Comparison of ENCODE assay signal across 14 cellular contexts in genomic region chr5:116759860-116760644, GRCh38.
DNase-seq lines count a peak whose midpoint lies in the region; FAIRE-seq and TF ChIP-seq lines count a peak whose summit lies in the region.
"Had no signal": no experiment of that assay in that cellular context is flagged by ENCODE, and none has a peak within 500 bp of the region (broad histone marks: within the 10 kb centered on the region; RNA-seq: fewer than 3 reads in every experiment).

No MANE protein-coding gene starts in this region.

- H3K27me3 ChIP-seq in H1 (replicated peaks in 1 of 4; ENCODE audit: control insufficient read depth in 3 of 4, extremely low read depth in 1 of 4, insufficient read depth in 3 of 4, low read length in 3 of 4), result no peaks in the 10 kb centered on the region
- H3K27me3 ChIP-seq: BLaER1, cardiac muscle cell had no signal

- H3K23me2 ChIP-seq in H1 (ENCODE audit: low read depth, low read length), result no peaks in the 10 kb centered on the region

- H3K4me2 ChIP-seq in H1 (ENCODE audit: insufficient read depth in 1 of 2, low read depth in 2 of 2, low read length in 2 of 2), result no peak overlapping the region; a peak in 1 of 4 replicates
- H3K4me2 ChIP-seq: BLaER1 had no signal

- no peak overlapping the region for H3K27ac Mint-ChIP-seq in progenitor cell of endocrine pancreas
- H3K27ac Mint-ChIP-seq: memory B cell; T-helper 2 cell treated with Interferon-gamma antibody and Interleukin-4, amounts not matched to agents 5 μg/mL and 100 μg/mL, for 36 hours had no signal

- TF ChIP-seq RAD21 in H1 (IDR thresholded peaks at IDR 0.05 in 1 of 2, conservative IDR thresholded peaks at IDR 0.05 in 1 of 2; ENCODE audit: low read depth in 2 of 2, low read length in 2 of 2), result no peak

- no peak overlapping the region for H3K4ac ChIP-seq in H1 (replicated peaks; ENCODE audit: insufficient read length, low read depth, low read length)

- no peaks in the 10 kb centered on the region for H4K20me1 ChIP-seq in H1 (replicated peaks in 1 of 2; ENCODE audit: control insufficient read depth in 1 of 2, insufficient read depth in 2 of 2, low read length in 2 of 2)
- H4K20me1 ChIP-seq: BLaER1 had no signal

- H3K9ac ChIP-seq in H1 (replicated peaks in 1 of 4; ENCODE audit: extremely low read depth in 1 of 4, low read depth in 3 of 4, low read length in 3 of 4), result no peak overlapping the region
- H3K9ac ChIP-seq: BLaER1 had no signal

- no peak overlapping the region for H2AFZ ChIP-seq in H1 (ENCODE audit: low read length)

- no peak overlapping the region for H4K5ac ChIP-seq in H1 (ENCODE audit: insufficient read length, low read depth, low read length)

- H3K36me3 ChIP-seq in H1 (ENCODE audit: control insufficient read depth in 2 of 4, insufficient read depth in 4 of 4, low read length in 3 of 4), result peaks cover 0 to 2% (median 0%) of the 10 kb centered on the region in 4 experiments; a peak in 2 of 8 replicates
- H3K36me3 ChIP-seq: BLaER1, cardiac muscle cell had no signal

- no peaks in the 10 kb centered on the region for H3K36me3 Mint-ChIP-seq in progenitor cell of endocrine pancreas (ENCODE audit: insufficient read depth)
- H3K36me3 Mint-ChIP-seq: memory B cell had no signal

- H4K91ac ChIP-seq in H1 (replicated peaks; ENCODE audit: insufficient read length, low read length), result peak overlapping the region; percentile 37

- H3K18ac ChIP-seq in H1 (ENCODE audit: extremely low read depth, low read length), result no peak overlapping the region; the same call in 1 of the 2 replicates

- no peak overlapping the region for H3K56ac ChIP-seq in H1 (replicated peaks; ENCODE audit: insufficient read length, low read depth, low read length)

- no peaks in the 10 kb centered on the region for H3K27me3 Mint-ChIP-seq in progenitor cell of endocrine pancreas

- peak overlapping the region; percentile 37; the same call in 1 of the 2 replicates for H2BK5ac ChIP-seq in H1 (ENCODE audit: low read depth, low read length)

- no peak overlapping the region for H3K14ac ChIP-seq in H1 (ENCODE audit: insufficient read length)

- POLR2A ChIA-PET in H1 (lab: Charles Lee; ENCODE audit: partially characterized antibody), result interaction anchor here (1.0 to 1.4 kb wide), 2 partner anchors 9 to 185 kb away, joined by 3 read pairs; partner anchors contain the start of gene SEMA6A

- no peak overlapping the region for H2BK20ac ChIP-seq in H1 (ENCODE audit: low read length)

- FAIRE-seq in H1 (lab: Jason Lieb, UNC), result peak; percentile 52

- DNase-seq in ELF-1 (ENCODE audit: low read depth, low spot score) (peak; percentile 87), NCI-H446 (lab: John Stamatoyannopoulos, UW) (peak; percentile 82 to 90), H1 (ENCODE audit: low read depth in 1 of 2, low spot score in 2 of 2) (no peak), non-pigmented ciliary epithelial cell (ENCODE audit: low read depth) (peak; percentile 51), H4 (ENCODE audit: low spot score) (no peak), midbrain (lab: John Stamatoyannopoulos, UW) (no peak), DMS114 treated with DMSO at 0.1 percent for 48 hours (lab: John Stamatoyannopoulos, UW; ENCODE audit: unreplicated experiment) (no peak), progenitor cell of endocrine pancreas (ENCODE audit: low spot score, unreplicated experiment) (no peak)
- DNase-seq: stimulated activated naive CD8-positive, alpha-beta T cell treated with anti-CD3 and anti-CD28 coated beads, Interleukin-15, Interleukin-2, amounts not matched to agents 100 U/mL and 50 U/mL, for 24 hours had no signal

- no peak overlapping the region for H3K4me3 Mint-ChIP-seq in progenitor cell of endocrine pancreas (ENCODE audit: low read depth)
- H3K4me3 Mint-ChIP-seq: memory B cell; T-helper 2 cell treated with Interferon-gamma antibody and Interleukin-4, amounts not matched to agents 5 μg/mL and 100 μg/mL, for 36 hours had no signal

- H3K79me2 ChIP-seq in H1 (ENCODE audit: control insufficient read depth in 1 of 2, insufficient read depth in 2 of 2, low read length in 2 of 2), result no peaks in the 10 kb centered on the region

- no peaks in the 10 kb centered on the region for H3K79me1 ChIP-seq in H1 (ENCODE audit: low read depth, low read length)

- H2BK15ac ChIP-seq in H1 (ENCODE audit: low read length), result no peak overlapping the region

- WGBS in H1 (ENCODE audit: extremely low coverage in 1 of 2, insufficient coverage in 1 of 2, insufficient read length in 1 of 2, insufficient replicate concordance in 2 of 2, low coverage in 1 of 2, low lambda C conversion rate in 2 of 2, missing lambda C conversion rate in 1 of 2), 2 experiments, result 36% methylated on average over 10 of the region's 10 CpGs; no CpG with 5 or more reads in 1 of the 2 experiments

- TF ChIP-seq POLR2A in H1 (IDR thresholded peaks at IDR 0.05; ENCODE audit: control extremely low read depth in 1 of 2, low read depth in 2 of 2, low read length in 2 of 2), result no peak

- no peak for TF ChIP-seq EP300 in H1 (IDR thresholded peaks at IDR 0.05; ENCODE audit: borderline replicate concordance in 1 of 2, low read depth in 2 of 2, low read length in 2 of 2)

- H3K27ac ChIP-seq in H1 (ENCODE audit: low read depth, low read length), result no peak overlapping the region
- H3K27ac ChIP-seq: BLaER1, cardiac muscle cell, epithelial cell of prostate had no signal

- peaks cover 7 to 10% of the 10 kb centered on the region in 2 experiments for H3K9me3 ChIP-seq in H1 (ENCODE audit: insufficient read depth in 2 of 2, low read depth in 1 of 2, low read length in 1 of 2)

- peaks cover 7% of the 10 kb centered on the region for H3K4me1 Mint-ChIP-seq in progenitor cell of endocrine pancreas (ENCODE audit: low read depth)

- peaks cover 2 to 20% (median 5%) of the 10 kb centered on the region in 4 experiments; a peak in 5 of 7 replicates for H3K4me1 ChIP-seq in H1 (replicated peaks in 1 of 4; ENCODE audit: control insufficient read depth in 3 of 4, insufficient read depth in 4 of 4, low read length in 3 of 4)
- H3K4me1 ChIP-seq: BLaER1 had no signal

- H4K8ac ChIP-seq in H1 (ENCODE audit: extremely low read depth, insufficient read depth, low read length), result no peak overlapping the region

- peak overlapping the region; percentile 20; the same call in 1 of the 2 replicates for H2BK12ac ChIP-seq in H1 (ENCODE audit: low read depth, low read length)

- no peak overlapping the region for H3K23ac ChIP-seq in H1 (ENCODE audit: insufficient read length)

- peaks cover 5% of the 10 kb centered on the region for H3K9me3 Mint-ChIP-seq in progenitor cell of endocrine pancreas (ENCODE audit: low read depth)
- H3K9me3 Mint-ChIP-seq: memory B cell; T-helper 2 cell treated with Interferon-gamma antibody and Interleukin-4, amounts not matched to agents 5 μg/mL and 100 μg/mL, for 36 hours had no signal

- H2BK120ac ChIP-seq in H1 (replicated peaks; ENCODE audit: low read depth, low read length), result no peak overlapping the region

- H2AK5ac ChIP-seq in H1 (ENCODE audit: low read depth, low read length), result no peak overlapping the region

- CTCF ChIA-PET in H1 (lab: Charles Lee; ENCODE audit: partially characterized antibody), result interaction anchor here (0.9 to 1.6 kb wide), 7 partner anchors 9 to 203 kb away, joined by 3 to 5 read pairs (median 3); no protein-coding TSS in a partner anchor

- TF ChIP-seq CTCF in H1 (IDR thresholded peaks at IDR 0.05; ENCODE audit: control extremely low read depth in 1 of 3, insufficient read depth in 1 of 3, low read depth in 1 of 3, low read length in 3 of 3) (no peak), progenitor cell of endocrine pancreas (IDR thresholded peaks at IDR 0.05; ENCODE audit: unreplicated experiment) (no peak)

- no peak overlapping the region; a peak in 1 of 8 replicates for H3K4me3 ChIP-seq in H1 (ENCODE audit: extremely low read depth in 1 of 4, insufficient read depth in 2 of 4, low read depth in 3 of 4, low read length in 4 of 4)
- H3K4me3 ChIP-seq: BLaER1, cardiac muscle cell had no signal

TF ChIP-seq in H1, 55 proteins besides CTCF, POLR2A, EP300 and RAD21 (continues in another document):
- TF ChIP-seq HDAC6 (IDR thresholded peaks at IDR 0.05; ENCODE audit: low read depth, low read length) (no peak), CBX8 (IDR thresholded peaks at IDR 0.05; ENCODE audit: borderline replicate concordance, low read depth, low read length) (no peak), TBP (IDR thresholded peaks at IDR 0.05; ENCODE audit: low read depth, low read length) (no peak)

Comparison
In these comparisons a context has a peak if more than half of its experiments do, and no peak if none do; other contexts are left out.
1. DNase-seq: peak in ELF-1 (single experiment), NCI-H446 (2 of 2) and non-pigmented ciliary epithelial cell (single experiment); none in H1 (0 of 2), H4 (single experiment), midbrain (single experiment), DMS114 treated with DMSO at 0.1 percent for 48 hours (single experiment) and progenitor cell of endocrine pancreas (single experiment).